ENCODE assay signal across 8 cellular contexts in the genomic region with DNA sequence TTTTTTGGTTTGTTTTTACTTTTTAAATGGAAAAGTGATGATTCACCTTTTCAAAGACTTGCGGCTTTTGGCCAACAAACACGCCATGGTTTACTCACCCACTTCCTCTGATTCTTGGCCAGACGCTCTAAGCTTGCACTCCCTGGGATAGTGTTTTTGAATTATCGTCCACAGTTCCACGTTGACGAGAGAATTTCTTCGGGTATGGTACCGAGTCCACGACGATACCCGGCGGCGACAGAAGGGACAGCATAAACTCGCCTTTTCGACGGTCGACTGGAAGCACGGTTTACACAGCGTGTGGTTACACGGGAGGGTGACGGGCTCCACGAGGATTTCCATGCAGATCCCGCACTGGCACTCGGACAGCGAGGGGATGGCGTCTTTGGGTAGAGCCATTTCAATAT. TPM values are rescaled to one million over a fixed set of nuclear protein-coding genes. Genes with fewer than 3 reads are reported as not detected.
DNase-seq lines count a peak whose midpoint lies in the region; ATAC-seq lines count a peak whose summit lies in the region.

No MANE protein-coding gene starts in this region.

- DNase-seq in DMS 273 (lab: John Stamatoyannopoulos, UW; ENCODE audit: unreplicated experiment) = peak; percentile 88
- no peak for DNase-seq in DMS 273 treated with DMSO at 0.1 percent for 48 hours (lab: John Stamatoyannopoulos, UW)
- DNase-seq in NT2/D1 (ENCODE audit: low read depth, low spot score) = no peak
- DNase-seq in activated T-cell treated with anti-CD3 and anti-CD28 coated beads for 48 hours (ENCODE audit: low read depth) = peak; percentile 34
- peak; percentile 32 to 84 for DNase-seq in stimulated activated effector memory CD8-positive, alpha-beta T cell treated with anti-CD3 and anti-CD28 coated beads, Interleukin-12 subunit alpha, Interleukin-12 subunit beta, amount 100 ng/mL, for 72 hours (ENCODE audit: low spot score in 2 of 2)

- peak overlapping the region; percentile 94 for H3K27ac Mint-ChIP-seq in stimulated activated effector memory CD8-positive, alpha-beta T cell treated with anti-CD3 and anti-CD28 coated beads, Interleukin-12 subunit alpha, Interleukin-12 subunit beta, amount 100 ng/mL, for 72 hours

- H3K4me3 Mint-ChIP-seq in stimulated activated effector memory CD8-positive, alpha-beta T cell treated with anti-CD3 and anti-CD28 coated beads, Interleukin-12 subunit alpha, Interleukin-12 subunit beta, amount 100 ng/mL, for 72 hours = peak overlapping the region; percentile 94

- H3K4me1 Mint-ChIP-seq in stimulated activated effector memory CD8-positive, alpha-beta T cell treated with anti-CD3 and anti-CD28 coated beads, Interleukin-12 subunit alpha, Interleukin-12 subunit beta, amount 100 ng/mL, for 72 hours = peaks cover 29% of the 10 kb centered on the region

- peak overlapping the region; percentile 97 to 99 for H3K27ac ChIP-seq in esophagus (ENCODE audit: low read depth in 2 of 2, low read length in 1 of 2)

- H3K36me3 Mint-ChIP-seq in stimulated activated effector memory CD8-positive, alpha-beta T cell treated with anti-CD3 and anti-CD28 coated beads, Interleukin-12 subunit alpha, Interleukin-12 subunit beta, amount 100 ng/mL, for 72 hours = peaks cover 58% of the 10 kb centered on the region

- peak overlapping the region; percentile 94 for H3K9ac ChIP-seq in NT2/D1 (ENCODE audit: insufficient read length, low read depth)
- H3K9ac ChIP-seq in mucosa of stomach (ENCODE audit: low read length) = peak overlapping the region; percentile 80

- H3K4me1 ChIP-seq in NT2/D1 (ENCODE audit: insufficient read depth, insufficient read length) (peaks cover 2% of the 10 kb centered on the region), esophagus (ENCODE audit: control insufficient read depth in 2 of 2, insufficient read depth in 2 of 2, low read length in 1 of 2) (peaks cover 2% of the 10 kb centered on the region in 2 donors), mucosa of stomach (ENCODE audit: control insufficient read depth, insufficient read depth, low read length) (peaks cover 13% of the 10 kb centered on the region)

- H3K9me3 Mint-ChIP-seq in stimulated activated effector memory CD8-positive, alpha-beta T cell treated with anti-CD3 and anti-CD28 coated beads, Interleukin-12 subunit alpha, Interleukin-12 subunit beta, amount 100 ng/mL, for 72 hours = peaks cover 3% of the 10 kb centered on the region

- H3K36me3 ChIP-seq in NT2/D1 (ENCODE audit: insufficient read depth, insufficient read length, low read length) (peaks cover 20% of the 10 kb centered on the region), esophagus (ENCODE audit: control insufficient read depth in 2 of 2, insufficient read depth in 2 of 2, low read length in 1 of 2) (no peaks in the 10 kb centered on the region), mucosa of stomach (ENCODE audit: control insufficient read depth, insufficient read depth, low read length) (no peaks in the 10 kb centered on the region)

- H3K9me3 ChIP-seq in NT2/D1 (ENCODE audit: insufficient read depth, low read length) = peaks cover 7% of the 10 kb centered on the region; the same call in 1 of the 2 replicates
- no peaks in the 10 kb centered on the region for H3K9me3 ChIP-seq in esophagus (ENCODE audit: control insufficient read depth in 2 of 2, insufficient read depth in 1 of 2, low read depth in 1 of 2, low read length in 1 of 2)
- no peaks in the 10 kb centered on the region for H3K9me3 ChIP-seq in mucosa of stomach (ENCODE audit: control insufficient read depth, low read length)

- peak overlapping the region; percentile 99 for H3K4me3 ChIP-seq in NT2/D1 (ENCODE audit: insufficient read length, low read depth)
- peak overlapping the region; percentile 77 to 88 for H3K4me3 ChIP-seq in esophagus (ENCODE audit: low read depth in 1 of 2, low read length in 2 of 2)
- peak overlapping the region; percentile 78 for H3K4me3 ChIP-seq in mucosa of stomach (ENCODE audit: low read length)

- WGBS in esophagus, 2 donors = 0% methylated on average over 26 of the region's 26 CpGs

- H3K27me3 ChIP-seq in NT2/D1 (ENCODE audit: insufficient read depth, insufficient read length) (no peaks in the 10 kb centered on the region), esophagus (ENCODE audit: control insufficient read depth in 1 of 2, insufficient read depth in 2 of 2, low read length in 2 of 2) (no peaks in the 10 kb centered on the region), mucosa of stomach (ENCODE audit: control insufficient read depth, insufficient read depth, low read length) (no peaks in the 10 kb centered on the region)

- ATAC-seq in HG03025 (IDR thresholded peaks at IDR 0.05; ENCODE audit: low FRiP score, unreplicated experiment) = peak; percentile 10
- ATAC-seq in stimulated activated effector memory CD8-positive, alpha-beta T cell treated with anti-CD3 and anti-CD28 coated beads, Interleukin-12 subunit alpha, Interleukin-12 subunit beta, amount 100 ng/mL, for 72 hours = peak; percentile 70

RNA-seq across cellular contexts. Expression of a gene that starts 0.8 kb away (rescaled TPM):
- polyA plus RNA-seq in esophagus = 1 to 10 TPM; 5.3 to 5.7 TPM

RNA-seq across cellular contexts. Expression of a gene that starts 12.4 kb away (rescaled TPM):
- polyA plus RNA-seq in esophagus = not detected

Comparison
In these comparisons a context has a peak if more than half of its experiments do, and no peak if none do; other contexts are left out.
1. DNase-seq: peak in DMS 273 (single experiment), activated T-cell treated with anti-CD3 and anti-CD28 coated beads for 48 hours (single experiment) and stimulated activated effector memory CD8-positive, alpha-beta T cell treated with anti-CD3 and anti-CD28 coated beads, Interleukin-12 subunit alpha, Interleukin-12 subunit beta, amount 100 ng/mL, for 72 hours (2 of 2); none in DMS 273 treated with DMSO at 0.1 percent for 48 hours (single experiment) and NT2/D1 (single experiment).
2. Peak in every context shown above with its lines, with median percentiles within 50 percentile points of each other: H3K4me3 ChIP-seq.